1 cellular context compared by ENCODE assay signal in the genomic region with DNA sequence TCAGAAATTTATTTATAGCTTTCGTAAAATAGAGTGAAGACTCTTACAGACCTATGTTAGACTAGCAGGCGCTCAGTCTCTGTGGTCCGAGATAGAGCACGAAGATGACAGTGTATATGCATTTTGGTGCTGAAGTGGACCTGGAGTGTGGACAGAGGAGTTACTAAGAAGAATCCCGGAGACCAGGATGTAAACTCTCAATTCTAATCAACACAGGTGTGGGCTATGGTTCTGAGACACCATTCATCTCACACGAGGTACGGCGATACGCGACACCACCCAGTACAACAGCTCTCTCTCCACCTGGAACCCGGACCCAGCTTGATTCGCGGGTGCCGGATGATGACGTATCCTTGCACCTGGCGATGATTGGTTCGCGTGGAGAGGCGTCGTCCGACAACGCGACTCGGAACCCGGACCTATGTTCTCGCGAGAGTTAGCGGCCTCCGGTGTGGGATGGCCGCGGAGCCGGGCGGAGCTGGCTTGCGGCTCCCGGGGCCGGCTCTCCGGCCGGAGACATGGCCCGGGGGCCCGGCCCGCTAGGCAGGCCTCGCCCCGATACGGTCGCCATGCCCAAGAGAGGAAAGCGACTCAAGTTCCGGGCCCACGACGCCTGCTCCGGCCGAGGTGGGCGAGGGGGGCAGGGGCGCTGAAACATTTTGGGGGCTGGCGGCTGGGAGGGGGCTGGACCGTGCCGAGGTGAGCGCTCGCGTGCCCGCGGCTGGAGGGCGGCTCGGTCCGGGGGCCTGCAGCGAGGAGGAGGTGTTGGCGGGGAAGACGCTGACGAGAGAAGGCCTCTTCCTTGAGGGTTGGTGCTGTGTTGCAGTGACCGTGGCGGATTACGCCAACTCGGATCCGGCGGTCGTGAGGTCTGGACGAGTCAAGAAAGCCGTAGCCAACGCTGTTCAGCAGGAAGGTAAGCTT.
TF ChIP-seq lines count a peak whose summit lies in the region.

TSS of gene TMEM183A (plus strand) at position 427 of the 924 bp plus-strand sequence. CDS start at position 519, 92 bp downstream.

TF ChIP-seq in HepG2, 621 proteins besides CTCF, POLR2A, EP300 and RAD21 (continued from another document):
- TF ChIP-seq YY1 (IDR thresholded peaks at IDR 0.05; ENCODE audit: insufficient read depth, insufficient replicate concordance, low read depth, low read length) = peak; percentile 86
- peak; percentile 81; the same call in 1 of the 2 replicates for TF ChIP-seq FOXK1 (CRISPR knock-in tag; IDR thresholded peaks at IDR 0.05; ENCODE audit: borderline replicate concordance, low read depth)
- TF ChIP-seq HNRNPLL (IDR thresholded peaks at IDR 0.05; ENCODE audit: low read depth, low read length, poor library complexity, severe bottlenecking) = peak; percentile 60
- peak; percentile 81 for TF ChIP-seq MYC (CRISPR knock-in tag; IDR thresholded peaks at IDR 0.05; ENCODE audit: borderline replicate concordance)
- TF ChIP-seq ZNF713 (CRISPR knock-in tag; IDR thresholded peaks at IDR 0.05) = peak; percentile 70; the same call in 1 of the 2 replicates
- TF ChIP-seq ARID2 (CRISPR knock-in tag; IDR thresholded peaks at IDR 0.05; ENCODE audit: borderline replicate concordance) = 0 out of 2 replicates have a peak, but pooled peaks have one; percentile 62
- TF ChIP-seq ZNF235 (CRISPR knock-in tag; IDR thresholded peaks at IDR 0.05; ENCODE audit: borderline replicate concordance) = peak; percentile 24; the same call in 1 of the 2 replicates
- TF ChIP-seq, protein P1, sequence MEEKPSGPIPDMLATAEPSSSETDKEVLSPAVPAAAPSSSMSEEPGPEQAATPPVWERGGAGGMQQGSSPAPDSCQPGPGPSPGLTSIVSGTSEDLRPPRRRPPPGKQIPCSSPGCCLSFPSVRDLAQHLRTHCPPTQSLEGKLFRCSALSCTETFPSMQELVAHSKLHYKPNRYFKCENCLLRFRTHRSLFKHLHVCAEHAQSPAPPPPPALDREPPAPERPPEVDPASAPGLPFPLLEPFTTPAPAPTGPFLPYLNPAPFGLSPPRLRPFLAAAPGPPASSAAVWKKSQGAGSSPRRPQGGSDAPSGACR (CRISPR knock-in tag; IDR thresholded peaks at IDR 0.05) = no peak
- no peak for TF ChIP-seq FLYWCH1 (CRISPR knock-in tag; IDR thresholded peaks at IDR 0.05)
- peak; percentile 51; the same call in 1 of the 2 replicates for TF ChIP-seq HDAC2 (CRISPR knock-in tag; IDR thresholded peaks at IDR 0.05)
- peak; percentile 12; the same call in 1 of the 2 replicates for TF ChIP-seq ZNF547 (CRISPR knock-in tag; IDR thresholded peaks at IDR 0.05)
- peak; percentile 86 for TF ChIP-seq ZFY (CRISPR knock-in tag; IDR thresholded peaks at IDR 0.05)
- 0 out of 2 replicates have a peak, but pooled peaks have one; percentile 48 for TF ChIP-seq FOXC1 (CRISPR knock-in tag; IDR thresholded peaks at IDR 0.05; ENCODE audit: borderline replicate concordance)
- no peak for TF ChIP-seq PLSCR1 (CRISPR knock-in tag; IDR thresholded peaks at IDR 0.05; ENCODE audit: borderline replicate concordance)
- TF ChIP-seq MXD4 (CRISPR knock-in tag; IDR thresholded peaks at IDR 0.05) = 0 out of 2 replicates have a peak, but pooled peaks have one; percentile 18
- no peak for TF ChIP-seq ZNF431 (CRISPR knock-in tag; IDR thresholded peaks at IDR 0.05; ENCODE audit: borderline replicate concordance, low read depth)
- no peak for TF ChIP-seq ZBTB1 (CRISPR knock-in tag; IDR thresholded peaks at IDR 0.05; ENCODE audit: borderline replicate concordance)
- TF ChIP-seq ZNF383 (CRISPR knock-in tag; IDR thresholded peaks at IDR 0.05; ENCODE audit: borderline replicate concordance) = peak; percentile 36; the same call in 1 of the 2 replicates
- TF ChIP-seq CBFB (CRISPR knock-in tag; IDR thresholded peaks at IDR 0.05) = 0 out of 2 replicates have a peak, but pooled peaks have one; percentile 61
- TF ChIP-seq POLR2AphosphoS2 (IDR thresholded peaks at IDR 0.05; ENCODE audit: low read depth, low read length) = no peak; the same call in 1 of the 2 replicates
- no peak for TF ChIP-seq ZNF605 (CRISPR knock-in tag; IDR thresholded peaks at IDR 0.05)
- no peak for TF ChIP-seq SNAPC2 (CRISPR knock-in tag; IDR thresholded peaks at IDR 0.05)
- TF ChIP-seq RBFOX2 (IDR thresholded peaks at IDR 0.05; ENCODE audit: low read depth, low read length) = peak; percentile 90
- TF ChIP-seq MLX (CRISPR knock-in tag; IDR thresholded peaks at IDR 0.05) = peak; percentile 31; the same call in 1 of the 2 replicates
- TF ChIP-seq ZNF124 (CRISPR knock-in tag; IDR thresholded peaks at IDR 0.05) = peak; percentile 50; the same call in 1 of the 2 replicates
- TF ChIP-seq ARNT2 (CRISPR knock-in tag; IDR thresholded peaks at IDR 0.05; ENCODE audit: low read depth) = peak; percentile 42; the same call in 1 of the 2 replicates
- no peak for TF ChIP-seq ATF5 (CRISPR knock-in tag; IDR thresholded peaks at IDR 0.05; ENCODE audit: low read depth)
- no peak for TF ChIP-seq ZNF292 (CRISPR knock-in tag; IDR thresholded peaks at IDR 0.05; ENCODE audit: borderline replicate concordance, low read depth)
- TF ChIP-seq, protein P2, sequence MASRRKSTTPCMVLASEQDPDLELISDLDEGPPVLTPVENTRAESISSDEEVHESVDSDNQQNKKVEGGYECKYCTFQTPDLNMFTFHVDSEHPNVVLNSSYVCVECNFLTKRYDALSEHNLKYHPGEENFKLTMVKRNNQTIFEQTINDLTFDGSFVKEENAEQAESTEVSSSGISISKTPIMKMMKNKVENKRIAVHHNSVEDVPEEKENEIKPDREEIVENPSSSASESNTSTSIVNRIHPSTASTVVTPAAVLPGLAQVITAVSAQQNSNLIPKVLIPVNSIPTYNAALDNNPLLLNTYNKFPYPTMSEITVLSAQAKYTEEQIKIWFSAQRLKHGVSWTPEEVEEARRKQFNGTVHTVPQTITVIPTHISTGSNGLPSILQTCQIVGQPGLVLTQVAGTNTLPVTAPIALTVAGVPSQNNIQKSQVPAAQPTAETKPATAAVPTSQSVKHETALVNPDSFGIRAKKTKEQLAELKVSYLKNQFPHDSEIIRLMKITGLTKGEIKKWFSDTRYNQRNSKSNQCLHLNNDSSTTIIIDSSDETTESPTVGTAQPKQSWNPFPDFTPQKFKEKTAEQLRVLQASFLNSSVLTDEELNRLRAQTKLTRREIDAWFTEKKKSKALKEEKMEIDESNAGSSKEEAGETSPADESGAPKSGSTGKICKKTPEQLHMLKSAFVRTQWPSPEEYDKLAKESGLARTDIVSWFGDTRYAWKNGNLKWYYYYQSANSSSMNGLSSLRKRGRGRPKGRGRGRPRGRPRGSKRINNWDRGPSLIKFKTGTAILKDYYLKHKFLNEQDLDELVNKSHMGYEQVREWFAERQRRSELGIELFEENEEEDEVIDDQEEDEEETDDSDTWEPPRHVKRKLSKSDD (CRISPR knock-in tag; IDR thresholded peaks at IDR 0.05; ENCODE audit: low read depth) = peak; percentile 31; the same call in 1 of the 2 replicates
- no peak for TF ChIP-seq RCOR2 (CRISPR knock-in tag; IDR thresholded peaks at IDR 0.05)
- no peak for TF ChIP-seq ZNF672 (CRISPR knock-in tag; IDR thresholded peaks at IDR 0.05)
- TF ChIP-seq ZNF678 (CRISPR knock-in tag; IDR thresholded peaks at IDR 0.05) = peak; percentile 78; the same call in 1 of the 2 replicates
- TF ChIP-seq AGO2 (optimal IDR thresholded peaks at IDR 0.05; ENCODE audit: low read depth, low read length) = peak; percentile 20
- peak; percentile 64; the same call in 1 of the 2 replicates for TF ChIP-seq TFAP4 (IDR thresholded peaks at IDR 0.05; ENCODE audit: borderline replicate concordance, low read depth)
- peak; percentile 70 for TF ChIP-seq ZSCAN21 (CRISPR knock-in tag; IDR thresholded peaks at IDR 0.05; ENCODE audit: borderline replicate concordance)
- 0 out of 2 replicates have a peak, but pooled peaks have one; percentile 4 for TF ChIP-seq CHD4 (IDR thresholded peaks at IDR 0.05; ENCODE audit: borderline replicate concordance, low read length)
- no peak for TF ChIP-seq ZNF564 (CRISPR knock-in tag; IDR thresholded peaks at IDR 0.05)
